ENCODE assay signal across 1 cellular context in the genomic region with DNA sequence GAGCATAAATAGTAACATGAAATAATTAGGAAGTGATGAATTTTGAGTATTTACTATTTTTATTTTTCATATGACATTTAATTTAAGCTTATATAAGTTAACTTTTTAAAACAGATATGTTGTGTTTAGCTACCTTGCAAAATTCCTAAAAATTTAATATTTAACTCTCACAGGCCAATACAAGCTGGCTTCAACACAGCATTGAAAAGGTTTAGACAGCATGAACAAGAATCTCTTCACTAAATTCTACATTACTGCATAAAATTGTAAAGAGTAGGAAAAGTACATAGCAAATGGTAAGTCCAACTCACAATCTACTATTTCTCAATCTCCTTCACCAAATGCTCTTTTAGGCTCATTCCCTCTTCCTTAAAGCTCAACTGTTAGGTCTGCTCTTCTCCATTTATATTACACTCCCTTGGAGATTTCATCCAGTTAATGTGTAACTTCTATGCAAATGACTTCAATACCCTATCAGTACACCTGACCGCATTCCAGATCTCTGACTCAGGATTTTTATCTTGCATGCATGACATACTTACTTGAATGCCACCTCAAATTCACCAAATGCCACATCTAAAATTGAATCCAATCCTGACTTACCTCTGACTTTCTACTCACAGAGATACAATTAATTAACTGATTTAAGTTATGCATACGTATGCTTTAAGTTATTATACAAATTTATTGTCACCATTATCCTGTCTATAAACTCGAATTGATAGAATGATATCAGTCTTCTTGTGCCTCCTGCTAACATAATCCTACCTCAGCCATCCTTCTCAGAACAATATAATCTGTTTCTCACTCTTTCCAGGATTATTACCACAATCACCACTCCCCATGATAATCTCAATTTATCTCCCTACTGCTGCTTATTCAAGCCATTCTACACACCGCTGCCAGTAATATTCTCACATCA.
TF ChIP-seq lines count a peak whose summit lies in the region.

No MANE protein-coding gene starts in this region.

TF ChIP-seq in HepG2, 621 proteins besides CTCF, POLR2A, EP300 and RAD21 (continued from another document and continues in another):
- TF ChIP-seq, protein P1, sequence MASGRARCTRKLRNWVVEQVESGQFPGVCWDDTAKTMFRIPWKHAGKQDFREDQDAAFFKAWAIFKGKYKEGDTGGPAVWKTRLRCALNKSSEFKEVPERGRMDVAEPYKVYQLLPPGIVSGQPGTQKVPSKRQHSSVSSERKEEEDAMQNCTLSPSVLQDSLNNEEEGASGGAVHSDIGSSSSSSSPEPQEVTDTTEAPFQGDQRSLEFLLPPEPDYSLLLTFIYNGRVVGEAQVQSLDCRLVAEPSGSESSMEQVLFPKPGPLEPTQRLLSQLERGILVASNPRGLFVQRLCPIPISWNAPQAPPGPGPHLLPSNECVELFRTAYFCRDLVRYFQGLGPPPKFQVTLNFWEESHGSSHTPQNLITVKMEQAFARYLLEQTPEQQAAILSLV (CRISPR knock-in tag; IDR thresholded peaks at IDR 0.05; ENCODE audit: borderline replicate concordance), result no peak
- TF ChIP-seq JUNB (CRISPR knock-in tag; IDR thresholded peaks at IDR 0.05; ENCODE audit: borderline replicate concordance) (peak; percentile 19; the same call in 1 of the 2 replicates), FOSL2 (CRISPR knock-in tag; IDR thresholded peaks at IDR 0.05) (peak; percentile 87), ZNF207 (IDR thresholded peaks at IDR 0.05; ENCODE audit: borderline replicate concordance) (no peak), ZNF318 (CRISPR knock-in tag; IDR thresholded peaks at IDR 0.05) (no peak), ASH2L (IDR thresholded peaks at IDR 0.05; ENCODE audit: insufficient read length, low read depth, low read length) (peak; percentile 28), SAP130 (CRISPR knock-in tag; IDR thresholded peaks at IDR 0.05; ENCODE audit: low read depth) (0 out of 2 replicates have a peak, but pooled peaks have one; percentile 34), PCBP2 (optimal IDR thresholded peaks at IDR 0.05; ENCODE audit: low read depth, low read length, poor library complexity, severe bottlenecking) (no peak), JUND (CRISPR knock-in tag; IDR thresholded peaks at IDR 0.05) (peak; percentile 33; the same call in 1 of the 2 replicates), ZNF253 (CRISPR knock-in tag; IDR thresholded peaks at IDR 0.05; ENCODE audit: borderline replicate concordance) (no peak), ARID5B (CRISPR knock-in tag; IDR thresholded peaks at IDR 0.05) (peak; percentile 40; the same call in 1 of the 2 replicates), KDM3A (CRISPR knock-in tag; IDR thresholded peaks at IDR 0.05; ENCODE audit: low read depth) (no peak), MEIS2 (CRISPR knock-in tag; IDR thresholded peaks at IDR 0.05) (no peak), ZNF383 (CRISPR knock-in tag; IDR thresholded peaks at IDR 0.05; ENCODE audit: borderline replicate concordance) (no peak), HDAC2 (CRISPR knock-in tag; IDR thresholded peaks at IDR 0.05) (no peak), AHR (CRISPR knock-in tag; IDR thresholded peaks at IDR 0.05) (no peak), FOSL1 (CRISPR knock-in tag; IDR thresholded peaks at IDR 0.05; ENCODE audit: borderline replicate concordance) (peak; percentile 72; the same call in 1 of the 2 replicates), HNF1A (IDR thresholded peaks at IDR 0.05; ENCODE audit: low read depth) (peak; percentile 82), HNF1A (CRISPR knock-in tag; IDR thresholded peaks at IDR 0.05; ENCODE audit: borderline replicate concordance) (peak; percentile 45; the same call in 1 of the 2 replicates), HNRNPUL1 (IDR thresholded peaks at IDR 0.05; ENCODE audit: low read depth, low read length) (peak; percentile 55; the same call in 1 of the 2 replicates)
- TF ChIP-seq, protein P2, sequence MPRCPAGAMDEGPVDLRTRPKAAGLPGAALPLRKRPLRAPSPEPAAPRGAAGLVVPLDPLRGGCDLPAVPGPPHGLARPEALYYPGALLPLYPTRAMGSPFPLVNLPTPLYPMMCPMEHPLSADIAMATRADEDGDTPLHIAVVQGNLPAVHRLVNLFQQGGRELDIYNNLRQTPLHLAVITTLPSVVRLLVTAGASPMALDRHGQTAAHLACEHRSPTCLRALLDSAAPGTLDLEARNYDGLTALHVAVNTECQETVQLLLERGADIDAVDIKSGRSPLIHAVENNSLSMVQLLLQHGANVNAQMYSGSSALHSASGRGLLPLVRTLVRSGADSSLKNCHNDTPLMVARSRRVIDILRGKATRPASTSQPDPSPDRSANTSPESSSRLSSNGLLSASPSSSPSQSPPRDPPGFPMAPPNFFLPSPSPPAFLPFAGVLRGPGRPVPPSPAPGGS (CRISPR knock-in tag; IDR thresholded peaks at IDR 0.05), result no peak
- TF ChIP-seq, protein P3, sequence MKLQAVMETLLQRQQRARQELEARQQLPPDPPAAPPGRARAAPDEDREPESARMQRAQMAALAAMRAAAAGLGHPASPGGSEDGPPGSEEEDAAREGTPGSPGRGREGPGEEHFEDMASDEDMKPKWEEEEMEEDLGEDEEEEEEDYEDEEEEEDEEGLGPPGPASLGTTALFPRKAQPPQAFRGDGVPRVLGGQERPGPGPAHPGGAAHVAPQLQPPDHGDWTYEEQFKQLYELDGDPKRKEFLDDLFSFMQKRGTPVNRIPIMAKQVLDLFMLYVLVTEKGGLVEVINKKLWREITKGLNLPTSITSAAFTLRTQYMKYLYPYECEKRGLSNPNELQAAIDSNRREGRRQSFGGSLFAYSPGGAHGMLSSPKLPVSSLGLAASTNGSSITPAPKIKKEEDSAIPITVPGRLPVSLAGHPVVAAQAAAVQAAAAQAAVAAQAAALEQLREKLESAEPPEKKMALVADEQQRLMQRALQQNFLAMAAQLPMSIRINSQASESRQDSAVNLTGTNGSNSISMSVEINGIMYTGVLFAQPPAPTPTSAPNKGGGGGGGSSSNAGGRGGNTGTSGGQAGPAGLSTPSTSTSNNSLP (IDR thresholded peaks at IDR 0.05; ENCODE audit: low read depth, low read length), result peak; percentile 61; the same call in 1 of the 2 replicates
- TF ChIP-seq, protein P4, sequence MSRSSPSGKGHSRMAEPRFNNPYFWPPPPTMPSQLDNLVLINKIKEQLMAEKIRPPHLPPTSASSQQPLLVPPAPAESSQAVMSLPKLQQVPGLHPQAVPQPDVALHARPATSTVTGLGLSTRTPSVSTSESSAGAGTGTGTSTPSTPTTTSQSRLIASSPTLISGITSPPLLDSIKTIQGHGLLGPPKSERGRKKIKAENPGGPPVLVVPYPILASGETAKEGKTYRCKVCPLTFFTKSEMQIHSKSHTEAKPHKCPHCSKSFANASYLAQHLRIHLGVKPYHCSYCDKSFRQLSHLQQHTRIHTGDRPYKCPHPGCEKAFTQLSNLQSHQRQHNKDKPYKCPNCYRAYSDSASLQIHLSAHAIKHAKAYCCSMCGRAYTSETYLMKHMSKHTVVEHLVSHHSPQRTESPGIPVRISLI (CRISPR knock-in tag; IDR thresholded peaks at IDR 0.05; ENCODE audit: borderline replicate concordance), result no peak
- TF ChIP-seq, protein P5, sequence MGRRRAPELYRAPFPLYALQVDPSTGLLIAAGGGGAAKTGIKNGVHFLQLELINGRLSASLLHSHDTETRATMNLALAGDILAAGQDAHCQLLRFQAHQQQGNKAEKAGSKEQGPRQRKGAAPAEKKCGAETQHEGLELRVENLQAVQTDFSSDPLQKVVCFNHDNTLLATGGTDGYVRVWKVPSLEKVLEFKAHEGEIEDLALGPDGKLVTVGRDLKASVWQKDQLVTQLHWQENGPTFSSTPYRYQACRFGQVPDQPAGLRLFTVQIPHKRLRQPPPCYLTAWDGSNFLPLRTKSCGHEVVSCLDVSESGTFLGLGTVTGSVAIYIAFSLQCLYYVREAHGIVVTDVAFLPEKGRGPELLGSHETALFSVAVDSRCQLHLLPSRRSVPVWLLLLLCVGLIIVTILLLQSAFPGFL (CRISPR knock-in tag; IDR thresholded peaks at IDR 0.05), result no peak
